ENCODE assay signal across 21 cellular contexts in genomic region chr14:32571551-32571950, GRCh38.
DNase-seq lines count a peak whose midpoint lies in the region; ATAC-seq, FAIRE-seq and TF ChIP-seq lines count a peak whose summit lies in the region.
"Had no signal": no experiment of that assay in that cellular context is flagged by ENCODE, and none has a peak within 500 bp of the region (broad histone marks: within the 10 kb centered on the region; RNA-seq: fewer than 3 reads in every experiment).

No MANE protein-coding gene starts in this region.

- no peaks in the 10 kb centered on the region for H3K9me2 ChIP-seq in hepatocyte (replicated peaks; ENCODE audit: insufficient read depth)

- no peak overlapping the region for H3K4me2 ChIP-seq in astrocyte (ENCODE audit: low read length)
- H3K4me2 ChIP-seq in hepatocyte, result no peak overlapping the region
- peak overlapping the region; percentile 46 for H3K4me2 ChIP-seq in neural progenitor cell

- H3K9me3 Mint-ChIP-seq in astrocyte (ENCODE audit: unreplicated experiment) (no peaks in the 10 kb centered on the region), neural progenitor cell (no peaks in the 10 kb centered on the region)
- H3K9me3 Mint-ChIP-seq in activated T-helper 1 cell treated with anti-CD3 and anti-CD28 coated beads, Interleukin-12 subunit alpha, Interleukin-12 subunit beta, Interleukin-2, Interleukin-4 antibody, amounts not matched to agents 30 ng/mL and 10 ng/mL and 1 ng/mL, durations not matched to agents 14 hours and 24 hours and 36 hours, result no peaks in the 10 kb centered on the region
- no peaks in the 10 kb centered on the region for H3K9me3 Mint-ChIP-seq in activated CD8-positive, alpha-beta memory T cell treated with anti-CD3 and anti-CD28 coated beads, Interleukin-2, amount 10 ng/mL, durations not matched to agents 7 days and 5 days (ENCODE audit: low read depth)
- H3K9me3 Mint-ChIP-seq: CD8-positive, alpha-beta memory T cell had no signal

- WGBS in hepatocyte (ENCODE audit: low lambda C conversion rate, missing lambda C conversion rate), result 87% methylated on average over 2 of the region's 2 CpGs

- no peak for FAIRE-seq in astrocyte (lab: Jason Lieb, UNC)
- FAIRE-seq: A204.1, G401.6, GM12891, GM19239 had no signal

- no peaks in the 10 kb centered on the region for H3K36me3 ChIP-seq in astrocyte (ENCODE audit: insufficient read depth, low read length)
- no peaks in the 10 kb centered on the region for H3K36me3 ChIP-seq in hepatocyte (replicated peaks; ENCODE audit: insufficient read depth, low read depth)
- no peaks in the 10 kb centered on the region for H3K36me3 ChIP-seq in neural progenitor cell
- H3K36me3 ChIP-seq: BE2C, HAP-1 had no signal

- H3K9me3 ChIP-seq in astrocyte (ENCODE audit: insufficient read depth, low read depth, low read length) (no peaks in the 10 kb centered on the region), hepatocyte (ENCODE audit: low read depth) (no peaks in the 10 kb centered on the region), neural progenitor cell (ENCODE audit: low read depth) (no peaks in the 10 kb centered on the region)
- H3K9me3 ChIP-seq: BE2C, HAP-1 had no signal

- H3K27ac Mint-ChIP-seq in astrocyte (ENCODE audit: unreplicated experiment) (no peak overlapping the region), neural progenitor cell (no peak overlapping the region)
- H3K27ac Mint-ChIP-seq in activated T-helper 1 cell treated with anti-CD3 and anti-CD28 coated beads, Interleukin-12 subunit alpha, Interleukin-12 subunit beta, Interleukin-2, Interleukin-4 antibody, amounts not matched to agents 30 ng/mL and 10 ng/mL and 1 ng/mL, durations not matched to agents 14 hours and 24 hours and 36 hours, result no peak overlapping the region
- no peak overlapping the region for H3K27ac Mint-ChIP-seq in activated CD8-positive, alpha-beta memory T cell treated with anti-CD3 and anti-CD28 coated beads, Interleukin-2, amount 10 ng/mL, durations not matched to agents 7 days and 5 days
- H3K27ac Mint-ChIP-seq: CD4-positive, CD25-positive, alpha-beta regulatory T cell; CD8-positive, alpha-beta memory T cell had no signal

- no peak overlapping the region for H2AFZ ChIP-seq in astrocyte (ENCODE audit: low read depth, low read length)
- no peak overlapping the region for H2AFZ ChIP-seq in hepatocyte
- no peak overlapping the region for H2AFZ ChIP-seq in neural progenitor cell (replicated peaks)
- H2AFZ ChIP-seq: GM23248 had no signal

- H3K4me1 Mint-ChIP-seq in astrocyte (ENCODE audit: low read depth, unreplicated experiment), result peaks cover 13% of the 10 kb centered on the region
- H3K4me1 Mint-ChIP-seq in neural progenitor cell, result peaks cover 19% of the 10 kb centered on the region
- no peaks in the 10 kb centered on the region for H3K4me1 Mint-ChIP-seq in activated T-helper 1 cell treated with anti-CD3 and anti-CD28 coated beads, Interleukin-12 subunit alpha, Interleukin-12 subunit beta, Interleukin-2, Interleukin-4 antibody, amounts not matched to agents 30 ng/mL and 10 ng/mL and 1 ng/mL, durations not matched to agents 14 hours and 24 hours and 36 hours (ENCODE audit: low read depth)
- H3K4me1 Mint-ChIP-seq in activated CD8-positive, alpha-beta memory T cell treated with anti-CD3 and anti-CD28 coated beads, Interleukin-2, amount 10 ng/mL, durations not matched to agents 7 days and 5 days, result no peaks in the 10 kb centered on the region
- H3K4me1 Mint-ChIP-seq: CD4-positive, CD25-positive, alpha-beta regulatory T cell; CD8-positive, alpha-beta memory T cell had no signal

- H3F3A ChIP-seq in neural progenitor cell (ENCODE audit: low read depth), result no peaks in the 10 kb centered on the region

- H3K27me3 Mint-ChIP-seq in astrocyte (ENCODE audit: low read depth, unreplicated experiment) (peaks cover 6% of the 10 kb centered on the region), neural progenitor cell (ENCODE audit: insufficient read depth, low read depth) (no peaks in the 10 kb centered on the region)
- H3K27me3 Mint-ChIP-seq in activated T-helper 1 cell treated with anti-CD3 and anti-CD28 coated beads, Interleukin-12 subunit alpha, Interleukin-12 subunit beta, Interleukin-2, Interleukin-4 antibody, amounts not matched to agents 30 ng/mL and 10 ng/mL and 1 ng/mL, durations not matched to agents 14 hours and 24 hours and 36 hours (ENCODE audit: insufficient read depth), result peaks cover 9% of the 10 kb centered on the region
- peaks cover 18% of the 10 kb centered on the region for H3K27me3 Mint-ChIP-seq in activated CD8-positive, alpha-beta memory T cell treated with anti-CD3 and anti-CD28 coated beads, Interleukin-2, amount 10 ng/mL, durations not matched to agents 7 days and 5 days
- H3K27me3 Mint-ChIP-seq: CD8-positive, alpha-beta memory T cell had no signal

- no peak for ATAC-seq in HG03520 (IDR thresholded peaks at IDR 0.05; ENCODE audit: unreplicated experiment)
- no peak for ATAC-seq in activated CD8-positive, alpha-beta memory T cell treated with anti-CD3 and anti-CD28 coated beads, Interleukin-2, amount 10 ng/mL, durations not matched to agents 7 days and 5 days

- no peaks in the 10 kb centered on the region for H3K36me3 Mint-ChIP-seq in astrocyte (ENCODE audit: low read depth, unreplicated experiment)
- H3K36me3 Mint-ChIP-seq in neural progenitor cell, result no peaks in the 10 kb centered on the region
- no peaks in the 10 kb centered on the region for H3K36me3 Mint-ChIP-seq in activated T-helper 1 cell treated with anti-CD3 and anti-CD28 coated beads, Interleukin-12 subunit alpha, Interleukin-12 subunit beta, Interleukin-2, Interleukin-4 antibody, amounts not matched to agents 30 ng/mL and 10 ng/mL and 1 ng/mL, durations not matched to agents 14 hours and 24 hours and 36 hours (ENCODE audit: low read depth)
- no peaks in the 10 kb centered on the region for H3K36me3 Mint-ChIP-seq in activated CD8-positive, alpha-beta memory T cell treated with anti-CD3 and anti-CD28 coated beads, Interleukin-2, amount 10 ng/mL, durations not matched to agents 7 days and 5 days
- H3K36me3 Mint-ChIP-seq: CD4-positive, CD25-positive, alpha-beta regulatory T cell; CD8-positive, alpha-beta memory T cell had no signal

- H3K4me1 ChIP-seq in astrocyte (ENCODE audit: insufficient read depth, low read length) (peaks cover 6% of the 10 kb centered on the region), hepatocyte (ENCODE audit: insufficient read depth) (peaks cover 20% of the 10 kb centered on the region), neural progenitor cell (peaks cover 25% of the 10 kb centered on the region)
- H3K4me1 ChIP-seq: BE2C, HAP-1 had no signal

- no peak for TF ChIP-seq CTCF in astrocyte (IDR thresholded peaks at IDR 0.05; ENCODE audit: insufficient read depth, low read depth, low read length)
- no peak for TF ChIP-seq CTCF in hepatocyte (IDR thresholded peaks at IDR 0.05; ENCODE audit: poor library complexity)
- no peak for TF ChIP-seq CTCF in neural progenitor cell (IDR thresholded peaks at IDR 0.05)

- H3K4me3 Mint-ChIP-seq in astrocyte (ENCODE audit: unreplicated experiment) (no peak overlapping the region), neural progenitor cell (no peak overlapping the region)
- H3K4me3 Mint-ChIP-seq in activated T-helper 1 cell treated with anti-CD3 and anti-CD28 coated beads, Interleukin-12 subunit alpha, Interleukin-12 subunit beta, Interleukin-2, Interleukin-4 antibody, amounts not matched to agents 30 ng/mL and 10 ng/mL and 1 ng/mL, durations not matched to agents 14 hours and 24 hours and 36 hours, result no peak overlapping the region
- no peak overlapping the region for H3K4me3 Mint-ChIP-seq in activated CD8-positive, alpha-beta memory T cell treated with anti-CD3 and anti-CD28 coated beads, Interleukin-2, amount 10 ng/mL, durations not matched to agents 7 days and 5 days
- H3K4me3 Mint-ChIP-seq: CD4-positive, CD25-positive, alpha-beta regulatory T cell; CD8-positive, alpha-beta memory T cell had no signal

- H3K9ac ChIP-seq in astrocyte (ENCODE audit: low read length) (no peak overlapping the region), neural progenitor cell (no peak overlapping the region)
- H3K9ac ChIP-seq: GM23248 had no signal

- H3K79me2 ChIP-seq in astrocyte (ENCODE audit: insufficient read depth, low read length) (no peaks in the 10 kb centered on the region), hepatocyte (no peaks in the 10 kb centered on the region), neural progenitor cell (ENCODE audit: low read depth) (no peaks in the 10 kb centered on the region)

- peaks cover 7% of the 10 kb centered on the region for H3K27me3 ChIP-seq in astrocyte (ENCODE audit: insufficient read depth, low read length)
- no peaks in the 10 kb centered on the region for H3K27me3 ChIP-seq in hepatocyte
- no peaks in the 10 kb centered on the region for H3K27me3 ChIP-seq in neural progenitor cell
- H3K27me3 ChIP-seq: BE2C had no signal

- H3K27ac ChIP-seq in astrocyte (ENCODE audit: low read depth, low read length), result no peak overlapping the region
- peak overlapping the region; percentile 85 for H3K27ac ChIP-seq in hepatocyte
- H3K27ac ChIP-seq in neural progenitor cell, result no peak overlapping the region
- H3K27ac ChIP-seq: GM23248, HL-60 had no signal

- H4K20me1 ChIP-seq in astrocyte (ENCODE audit: insufficient read depth, low read length) (no peaks in the 10 kb centered on the region), hepatocyte (ENCODE audit: insufficient read depth, poor library complexity, severe bottlenecking) (no peaks in the 10 kb centered on the region), neural progenitor cell (ENCODE audit: low read depth) (no peaks in the 10 kb centered on the region)

- CTCF ChIA-PET in activated CD8-positive, alpha-beta memory T cell treated with anti-CD3 and anti-CD28 coated beads, Interleukin-2, amount 10 ng/mL, durations not matched to agents 7 days and 5 days (lab: Charles Lee), result no interaction called here

- DNase-seq in astrocyte (ENCODE audit: low read depth) (peak; percentile 51), hepatocyte (ENCODE audit: low spot score) (no peak), neural progenitor cell (ENCODE audit: low spot score) (peak; percentile 15), NCI-H1417 (lab: John Stamatoyannopoulos, UW) (no peak)
- no peak for DNase-seq in activated T-helper 1 cell treated with anti-CD3 and anti-CD28 coated beads, Interleukin-12 subunit alpha, Interleukin-12 subunit beta, Interleukin-2, Interleukin-4 antibody, amounts not matched to agents 30 ng/mL and 10 ng/mL and 1 ng/mL, durations not matched to agents 14 hours and 24 hours and 36 hours (ENCODE audit: low spot score)
- no peak for DNase-seq in activated CD8-positive, alpha-beta memory T cell treated with anti-CD3 and anti-CD28 coated beads, Interleukin-2, amount 10 ng/mL, durations not matched to agents 7 days and 5 days
- DNase-seq: ACHN; BE2C; C1 segment of cervical spinal cord; CD4-positive, CD25-positive, alpha-beta regulatory T cell; CD8-positive, alpha-beta memory T cell; COR-L47; GM23248; IMR-90 had no signal

- intact Hi-C loops in activated T-helper 1 cell treated with anti-CD3 and anti-CD28 coated beads, Interleukin-12 subunit alpha, Interleukin-12 subunit beta, Interleukin-2, Interleukin-4 antibody, amounts not matched to agents 30 ng/mL and 10 ng/mL and 1 ng/mL, durations not matched to agents 14 hours and 24 hours and 36 hours (cut with micrococcal nuclease), result no loop called here

- H3K4me3 ChIP-seq in astrocyte (ENCODE audit: insufficient read depth, low read depth, low read length) (no peak overlapping the region), hepatocyte (no peak overlapping the region), neural progenitor cell (no peak overlapping the region)
- H3K4me3 ChIP-seq: GM23248, HAP-1 had no signal

Comparison
In these comparisons a context has a peak if more than half of its experiments do, and no peak if none do; other contexts are left out.
1. DNase-seq: peak in astrocyte (single experiment) and neural progenitor cell (single experiment); none in hepatocyte (single experiment), activated T-helper 1 cell treated with anti-CD3 and anti-CD28 coated beads, Interleukin-12 subunit alpha, Interleukin-12 subunit beta, Interleukin-2, Interleukin-4 antibody, amounts not matched to agents 30 ng/mL and 10 ng/mL and 1 ng/mL, durations not matched to agents 14 hours and 24 hours and 36 hours (single experiment), activated CD8-positive, alpha-beta memory T cell treated with anti-CD3 and anti-CD28 coated beads, Interleukin-2, amount 10 ng/mL, durations not matched to agents 7 days and 5 days (single experiment) and NCI-H1417 (0 of 3).